Comparison of ENCODE assay signal across 20 cellular contexts in genomic region chr10:73850205-73850604, GRCh38. TPM values are rescaled to one million over a fixed set of nuclear protein-coding genes. Genes with fewer than 3 reads are reported as not detected.
DNase-seq lines count a peak whose midpoint lies in the region; ATAC-seq and TF ChIP-seq lines count a peak whose summit lies in the region.
"Had no signal": no experiment of that assay in that cellular context is flagged by ENCODE, and none has a peak within 500 bp of the region (broad histone marks: within the 10 kb centered on the region; RNA-seq: fewer than 3 reads in every experiment).

No MANE protein-coding gene starts in this region.

- no peaks in the 10 kb centered on the region for H3K9me3 Mint-ChIP-seq in MCF 10A (ENCODE audit: unreplicated experiment)
- no peaks in the 10 kb centered on the region for H3K9me3 Mint-ChIP-seq in nephron progenitor cell
- H3K9me3 Mint-ChIP-seq: activated CD4-positive, alpha-beta T cell treated with anti-CD3 and anti-CD28 coated beads, Interleukin-2, amount 10 ng/mL, durations not matched to agents 24 days and 14 days; activated naive CD4-positive, alpha-beta T cell treated with anti-CD3 and anti-CD28 coated beads, Interleukin-2, amount 50 U/mL, for 24 hours had no signal

- no peaks in the 10 kb centered on the region for H3K4me1 Mint-ChIP-seq in MCF 10A (ENCODE audit: insufficient read depth, unreplicated experiment)
- H3K4me1 Mint-ChIP-seq in nephron progenitor cell, result peaks cover 5% of the 10 kb centered on the region

- TF ChIP-seq EP300 in upper lobe of left lung (IDR thresholded peaks at IDR 0.05), result no peak

- H3K27ac Mint-ChIP-seq in MCF 10A (ENCODE audit: low read depth, unreplicated experiment) (no peak overlapping the region), nephron progenitor cell (peak overlapping the region; percentile 60)

- H3K27me3 ChIP-seq in breast epithelium, result no peaks in the 10 kb centered on the region
- H3K27me3 ChIP-seq in dorsolateral prefrontal cortex, result no peaks in the 10 kb centered on the region
- H3K27me3 ChIP-seq in upper lobe of left lung, result no peaks in the 10 kb centered on the region
- H3K27me3 ChIP-seq: MG63 had no signal

- no TSS peak for BruUV-seq in MCF 10A (replicated peaks; lab: Mats Ljungman, UMichigan)

- peaks cover 29% of the 10 kb centered on the region for H3K36me3 Mint-ChIP-seq in MCF 10A (ENCODE audit: insufficient read depth, unreplicated experiment)
- H3K36me3 Mint-ChIP-seq in nephron progenitor cell (ENCODE audit: low read depth), result peaks cover 32% of the 10 kb centered on the region

- 70 to 72% methylated on average over 4 to 8 of the region's 8 CpGs for WGBS in upper lobe of left lung, 2 donors

- H3K4me1 ChIP-seq in breast epithelium, result peaks cover 0 to 4% of the 10 kb centered on the region in 2 donors
- peaks cover 21 to 45% (median 31%) of the 10 kb centered on the region in 4 donors for H3K4me1 ChIP-seq in upper lobe of left lung

- H3K4me3 ChIP-seq in breast epithelium (no peak overlapping the region), dorsolateral prefrontal cortex (no peak overlapping the region), upper lobe of left lung (no peak overlapping the region)
- H3K4me3 ChIP-seq: lung, MG63, PC-9 had no signal

- H3K36me3 ChIP-seq in breast epithelium (no peaks in the 10 kb centered on the region), upper lobe of left lung (peaks cover 8 to 64% (median 51%) of the 10 kb centered on the region in 4 donors)

- POLR2A ChIA-PET in MCF 10A (lab: Yijun Ruan, JAX), result interaction anchor here (1.0 to 1.9 kb wide), 3 partner anchors 38 to 252 kb away, joined by 3 to 11 read pairs (median 3); no protein-coding TSS in a partner anchor

- CTCF ChIA-PET in MCF 10A (lab: Yijun Ruan, JAX), result interaction anchor here (0.6 to 9.1 kb wide), 27 partner anchors 7 to 1125 kb away, joined by 3 to 98 read pairs (median 5); no protein-coding TSS in a partner anchor

- ATAC-seq in upper lobe of left lung (ENCODE audit: low FRiP score in 2 of 2) (no peak), HG03196 (IDR thresholded peaks at IDR 0.05; ENCODE audit: unreplicated experiment) (no peak)

- TF ChIP-seq POLR2A in breast epithelium (IDR thresholded peaks at IDR 0.05) (no peak), upper lobe of left lung (IDR thresholded peaks at IDR 0.05) (no peak)

- intact Hi-C loops in breast epithelium (cut with DNase I; ENCODE audit: low total_unique reads), result no loop called here
- intact Hi-C loops in MCF 10A (cut with micrococcal nuclease), result no loop called here
- intact Hi-C loops in dorsolateral prefrontal cortex (cut with DNase I), result loop anchor here in 1 of 2 donors (5.0 kb wide), 1 partner anchor 232 kb away; no protein-coding TSS in a partner anchor

- H3K27ac ChIP-seq in breast epithelium (peak overlapping the region; percentile 46 to 80), dorsolateral prefrontal cortex (peak overlapping the region in 51 of 59 donors; percentile 1 to 90 (median 72)), upper lobe of left lung (peak overlapping the region; percentile 16 to 79 (median 66))

- TF ChIP-seq CTCF in breast epithelium (IDR thresholded peaks at IDR 0.05), result no peak
- no peak for TF ChIP-seq CTCF in MCF 10A (IDR thresholded peaks at IDR 0.05; ENCODE audit: unreplicated experiment)
- TF ChIP-seq CTCF in dorsolateral prefrontal cortex (IDR thresholded peaks at IDR 0.05 in 54 of 56, conservative IDR thresholded peaks at IDR 0.05 in 2 of 56; ENCODE audit: low read depth in 1 of 56, partially characterized antibody in 56 of 56), result no peak
- TF ChIP-seq CTCF in nephron progenitor cell (IDR thresholded peaks at IDR 0.05), result no peak
- no peak for TF ChIP-seq CTCF in upper lobe of left lung (IDR thresholded peaks at IDR 0.05)

- DNase-seq in breast epithelium (ENCODE audit: low spot score in 2 of 2) (no peak), MCF 10A (ENCODE audit: unreplicated experiment) (no peak), dorsolateral prefrontal cortex (no peak), nephron progenitor cell (no peak), upper lobe of left lung (no peak), NCI-H345 treated with DMSO at 0.1 percent for 48 hours (lab: John Stamatoyannopoulos, UW; ENCODE audit: unreplicated experiment) (no peak), globus pallidus (ENCODE audit: low spot score) (no peak)
- DNase-seq: 8988T; activated CD4-positive, alpha-beta T cell treated with anti-CD3 and anti-CD28 coated beads, Interleukin-2, amount 10 ng/mL, durations not matched to agents 24 days and 14 days; C1 segment of cervical spinal cord; DMS79; MG63; NCI-H2081; NCI-H748 treated with DMSO at 0.1 percent for 48 hours; PC-9; stimulated activated CD4-positive, alpha-beta T cell treated with anti-CD3 and anti-CD28 coated beads, Interleukin-4, amount 100 ng/mL, for 24 hours; stimulated activated CD8-positive, alpha-beta memory T cell treated with anti-CD3 and anti-CD28 coated beads, Interleukin-4, amount 100 ng/mL, for 48 hours had no signal

- H3K9me3 ChIP-seq in breast epithelium (no peaks in the 10 kb centered on the region), upper lobe of left lung (no peaks in the 10 kb centered on the region)
- H3K9me3 ChIP-seq: MG63 had no signal

- H3K4me3 Mint-ChIP-seq in MCF 10A (ENCODE audit: unreplicated experiment), result no peak overlapping the region
- H3K4me3 Mint-ChIP-seq in nephron progenitor cell, result no peak overlapping the region
- H3K4me3 Mint-ChIP-seq: activated naive CD4-positive, alpha-beta T cell treated with anti-CD3 and anti-CD28 coated beads, Interleukin-2, amount 50 U/mL, for 24 hours had no signal

- H3K27me3 Mint-ChIP-seq in MCF 10A (ENCODE audit: insufficient read depth, unreplicated experiment), result no peaks in the 10 kb centered on the region
- no peaks in the 10 kb centered on the region for H3K27me3 Mint-ChIP-seq in nephron progenitor cell (ENCODE audit: low read depth, poor library complexity)
- H3K27me3 Mint-ChIP-seq: activated CD4-positive, alpha-beta T cell treated with anti-CD3 and anti-CD28 coated beads, Interleukin-2, amount 10 ng/mL, durations not matched to agents 24 days and 14 days; activated naive CD4-positive, alpha-beta T cell treated with anti-CD3 and anti-CD28 coated beads, Interleukin-2, amount 50 U/mL, for 24 hours had no signal

RNA-seq across cellular contexts. Expression of gene CAMK2G, which starts 24.1 kb away (rescaled TPM):
- 10 to 100 TPM; 22.6 to 28.0 (median 27.2) TPM for total RNA-seq in breast epithelium
- total RNA-seq in MCF 10A (2022), result 10.9 and 13.7 TPM in 2 replicates
- 100 to 1,000 TPM; 132 to 380 (median 250) TPM for total RNA-seq in dorsolateral prefrontal cortex
- 10 to 100 TPM; 25.7 to 52.3 (median 43.0) TPM for total RNA-seq in upper lobe of left lung

RNA-seq across cellular contexts. Expression of gene NDST2, which starts 38.8 kb away (rescaled TPM):
- 10 to 100 TPM; 30.7 to 37.7 (median 33.8) TPM for total RNA-seq in breast epithelium
- 22.9 and 25.2 TPM in 2 replicates for total RNA-seq in MCF 10A (2022)
- 10 to 100 TPM; 22.9 to 57.3 (median 34.5) TPM for total RNA-seq in dorsolateral prefrontal cortex
- total RNA-seq in upper lobe of left lung, result 10 to 100 TPM; 26.4 to 92.2 (median 38.3) TPM
